In the genomic region with DNA sequence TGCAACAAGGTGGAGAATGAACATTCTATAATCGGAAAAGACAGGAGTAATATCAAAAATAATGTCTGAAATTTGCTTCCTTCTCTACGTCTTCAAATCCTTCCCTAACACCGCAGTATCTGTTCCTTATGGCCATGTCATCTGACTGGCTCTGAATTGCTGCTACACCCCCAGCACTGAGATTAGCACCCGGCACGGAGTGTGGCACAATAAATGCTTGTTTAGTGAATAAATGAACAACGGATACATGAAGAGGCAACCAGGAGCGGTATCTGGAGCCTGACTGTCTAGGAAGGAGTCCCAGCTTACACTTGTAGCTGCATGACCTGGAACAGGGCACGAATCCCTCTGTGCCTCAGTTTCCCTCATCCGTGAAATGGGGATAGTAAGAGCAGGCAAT, we compare ENCODE assay signal across 29 cellular contexts.
"Had no signal": no experiment of that assay in that cellular context is flagged by ENCODE, and none has a peak within 500 bp of the region (broad histone marks: within the 10 kb centered on the region; RNA-seq: fewer than 3 reads in every experiment).

No MANE protein-coding gene starts in this region.

- H3K27me3 Mint-ChIP-seq: activated naive CD4-positive, alpha-beta T cell treated with anti-CD3 and anti-CD28 coated beads, Interleukin-2, amount 10 ng/mL, durations not matched to agents 7 days and 5 days; stimulated activated naive CD8-positive, alpha-beta T cell treated with anti-CD3 and anti-CD28 coated beads, Interleukin-15, amount 100 ng/mL, for 72 hours; T-cell had no signal

- H3K36me3 Mint-ChIP-seq: stimulated activated memory B cell treated with anti-CD40 and anti-IgM and Interleukin-4, amounts not matched to agents 10 μg/mL and 1 μg/mL and 100 μg/mL, for 72 hours had no signal

- H3K27ac Mint-ChIP-seq: activated naive CD4-positive, alpha-beta T cell treated with anti-CD3 and anti-CD28 coated beads, Interleukin-2, amount 10 ng/mL, durations not matched to agents 7 days and 5 days; activated naive CD8-positive, alpha-beta T cell treated with anti-CD3 and anti-CD28 coated beads, Interleukin-2, amount 10 ng/mL, durations not matched to agents 7 days and 5 days; dendritic cell treated with granulocyte-macrophage colony-stimulating factor and Interleukin-4, amounts not matched to agents 40 ng/mL and 50 ng/mL, for 4 days; stimulated activated memory B cell treated with anti-CD40 and anti-IgM and Interleukin-4, amounts not matched to agents 10 μg/mL and 1 μg/mL and 100 μg/mL, for 72 hours; T-cell had no signal

- H3K4me3 Mint-ChIP-seq: activated naive CD4-positive, alpha-beta T cell treated with anti-CD3 and anti-CD28 coated beads, Interleukin-2, amount 10 ng/mL, durations not matched to agents 7 days and 5 days; activated naive CD8-positive, alpha-beta T cell treated with anti-CD3 and anti-CD28 coated beads, Interleukin-2, amount 10 ng/mL, durations not matched to agents 7 days and 5 days; dendritic cell treated with granulocyte-macrophage colony-stimulating factor and Interleukin-4, amounts not matched to agents 40 ng/mL and 50 ng/mL, for 4 days; nephron; stimulated activated memory B cell treated with anti-CD40 and anti-IgM and Interleukin-4, amounts not matched to agents 10 μg/mL and 1 μg/mL and 100 μg/mL, for 72 hours; stimulated activated naive CD8-positive, alpha-beta T cell treated with anti-CD3 and anti-CD28 coated beads, Interleukin-15, amount 100 ng/mL, for 72 hours; T-cell had no signal

- DNase-seq: activated CD4-positive, alpha-beta T cell treated with anti-CD3 and anti-CD28 coated beads for 48 hours; activated CD4-positive, alpha-beta T cell treated with anti-CD3 and anti-CD28 coated beads, Interleukin-2, amount 50 U/mL, for 48 hours; activated CD8-positive, alpha-beta memory T cell treated with anti-CD3 and anti-CD28 coated beads for 24 hours; activated gamma-delta T cell; activated naive CD4-positive, alpha-beta T cell treated with anti-CD3 and anti-CD28 coated beads, Interleukin-2, amount 10 ng/mL, durations not matched to agents 7 days and 5 days; activated naive CD8-positive, alpha-beta T cell treated with anti-CD3 and anti-CD28 coated beads, Interleukin-2, amount 10 ng/mL, durations not matched to agents 7 days and 5 days; effector CD4-positive, alpha-beta T cell; foreskin keratinocyte; left ventricle myocardium superior; mucosa of descending colon; retina; small intestine; stimulated activated CD4-positive, alpha-beta T cell treated with anti-CD3 and anti-CD28 coated beads, Interleukin-1b, Interleukin-23, amount 100 ng/mL, for 48 hours; stimulated activated CD4-positive, alpha-beta T cell treated with anti-CD3 and anti-CD28 coated beads, Interleukin-4, amount 100 ng/mL, for 4 hours; stimulated activated CD8-positive, alpha-beta memory T cell treated with anti-CD3 and anti-CD28 coated beads, Interleukin-4, amount 100 ng/mL, for 48 hours; stimulated activated naive CD8-positive, alpha-beta T cell treated with anti-CD3 and anti-CD28 coated beads, Interleukin-15, amount 100 ng/mL, for 72 hours; substantia nigra; T-cell; T-helper 9 cell; upper lobe of right lung; WERI-Rb-1 had no signal

- H3K9me3 ChIP-seq: esophagus muscularis mucosa, mucosa of descending colon, neutrophil, prostate gland, upper lobe of right lung had no signal

- H3K27ac ChIP-seq: esophagus muscularis mucosa, foreskin keratinocyte, neutrophil, prostate gland, upper lobe of right lung, WERI-Rb-1 had no signal

- H3K4me3 ChIP-seq: esophagus muscularis mucosa, mucosa of descending colon, prostate gland, upper lobe of right lung had no signal

- H3K27me3 ChIP-seq: esophagus muscularis mucosa, foreskin keratinocyte, neutrophil, upper lobe of right lung had no signal

- ATAC-seq: activated CD4-positive, CD25-positive, alpha-beta regulatory T cell treated with anti-CD3 and anti-CD28 coated beads, Interleukin-2, amount 50 U/mL, for 24 hours; foreskin keratinocyte; left ventricle myocardium superior; mucosa of descending colon; sciatic nerve; stimulated activated memory B cell treated with anti-CD40 and anti-IgM and Interleukin-4, amounts not matched to agents 10 μg/mL and 1 μg/mL and 100 μg/mL, for 72 hours; stimulated activated naive CD8-positive, alpha-beta T cell treated with anti-CD3 and anti-CD28 coated beads, Interleukin-15, amount 100 ng/mL, for 72 hours; T-cell; upper lobe of right lung had no signal

- H3K4me1 ChIP-seq: foreskin keratinocyte, prostate gland had no signal
